ENCODE assay signal across 8 cellular contexts in the genomic region with DNA sequence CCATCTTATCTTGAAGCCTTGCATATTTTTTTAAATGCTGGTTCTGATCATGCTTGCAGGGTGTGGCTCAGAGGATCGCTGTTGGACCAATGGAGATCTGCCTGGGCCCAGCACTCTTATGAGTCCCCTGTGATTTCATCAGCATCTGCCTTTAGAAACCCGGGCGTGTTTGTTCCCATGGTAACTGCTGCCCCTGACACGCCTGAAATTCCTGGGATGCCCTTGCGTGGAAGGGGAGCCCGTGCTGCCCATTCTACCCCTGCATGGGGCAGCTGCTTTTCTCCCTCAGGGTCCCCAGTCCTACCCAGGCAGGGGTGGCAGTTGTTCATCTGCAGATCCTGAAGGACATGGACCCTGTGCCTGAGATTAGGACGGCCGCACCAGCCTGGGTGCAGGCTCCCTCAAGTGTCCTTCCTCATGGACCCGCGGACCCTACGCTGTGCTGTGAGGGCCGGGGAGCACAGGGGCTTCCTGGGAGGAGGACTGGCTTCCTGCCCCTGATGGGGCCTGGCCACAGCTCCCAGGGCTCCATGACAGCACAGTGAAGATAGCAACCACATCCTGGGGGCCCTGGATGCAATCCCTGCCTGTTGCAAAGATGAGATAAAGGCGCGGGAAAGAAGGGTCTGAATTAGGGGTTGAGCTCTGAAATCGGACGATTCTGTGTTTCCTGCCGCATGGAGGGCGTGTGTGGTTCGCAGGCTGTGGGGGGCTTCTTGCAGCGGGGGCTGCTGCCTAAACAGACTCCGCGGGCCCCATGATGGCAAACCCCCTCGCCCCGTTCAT.
DNase-seq lines count a peak whose midpoint lies in the region; ATAC-seq, FAIRE-seq and TF ChIP-seq lines count a peak whose summit lies in the region.

No MANE protein-coding gene starts in this region.

- DNase-seq in H54 (ENCODE audit: insufficient read length, low spot score) (peak; percentile 49), SJCRH30 (peak; percentile 40 to 61), epithelial cell of esophagus (ENCODE audit: low read depth) (peak; percentile 81), neural crest cell (ENCODE audit: low read depth, low spot score) (no peak), GM12891 (ENCODE audit: insufficient read length, low spot score) (no peak), GM20000 (ENCODE audit: low spot score) (no peak), lower leg skin (ENCODE audit: low spot score in 2 of 2) (no peak)

- no peaks in the 10 kb centered on the region for H3K27me3 Mint-ChIP-seq in neural crest cell (ENCODE audit: low read depth)

- H3K9me3 Mint-ChIP-seq in neural crest cell: peaks cover 3% of the 10 kb centered on the region

- no peak overlapping the region for H3K27ac ChIP-seq in SJCRH30

- peak overlapping the region; percentile 80 for H3K4me3 Mint-ChIP-seq in neural crest cell

- H3K4me1 Mint-ChIP-seq in neural crest cell: peaks cover 33% of the 10 kb centered on the region

- peak overlapping the region; percentile 27 for H3K27ac Mint-ChIP-seq in neural crest cell (ENCODE audit: unreplicated experiment)

- H3K36me3 ChIP-seq in SJCRH30: no peaks in the 10 kb centered on the region

- FAIRE-seq in H54 (lab: Jason Lieb, UNC) (no peak), GM12891 (lab: Jason Lieb, UNC) (no peak)

- no peaks in the 10 kb centered on the region for H3K9me3 ChIP-seq in SJCRH30 (replicated peaks)

- TF ChIP-seq POLR2A in H54 (IDR thresholded peaks at IDR 0.05; ENCODE audit: low read depth, low read length) (no peak), GM12891 (IDR thresholded peaks at IDR 0.05; ENCODE audit: low read depth, low read length) (no peak), lower leg skin (IDR thresholded peaks at IDR 0.05) (no peak)

- H3K4me3 ChIP-seq in SJCRH30 (no peak overlapping the region), epithelial cell of esophagus (ENCODE audit: low read length) (no peak overlapping the region), lower leg skin (ENCODE audit: low read depth, poor library complexity, severe bottlenecking) (no peak overlapping the region)

- TF ChIP-seq CTCF in epithelial cell of esophagus (IDR thresholded peaks at IDR 0.05; ENCODE audit: insufficient read depth, low read depth, low read length, missing control alignments) (no peak), neural crest cell (conservative IDR thresholded peaks at IDR 0.05) (no peak), GM20000 (IDR thresholded peaks at IDR 0.05; ENCODE audit: extremely low read depth, missing control alignments) (no peak), lower leg skin (IDR thresholded peaks at IDR 0.05) (no peak)

- WGBS in lower leg skin, 2 donors: 29 to 32% methylated on average over 20 to 24 of the region's 24 CpGs

- H3K4me1 ChIP-seq in SJCRH30: peaks cover 4% of the 10 kb centered on the region

- no peak for ATAC-seq in HG02759 (IDR thresholded peaks at IDR 0.05; ENCODE audit: unreplicated experiment)

- no peaks in the 10 kb centered on the region for H3K27me3 ChIP-seq in SJCRH30

- intact Hi-C loops in lower leg skin (cut with DNase I; ENCODE audit: low total_unique reads): no loop called here

- peaks cover 4% of the 10 kb centered on the region for H3K36me3 Mint-ChIP-seq in neural crest cell (ENCODE audit: low read depth)

TF ChIP-seq in GM12891, 5 proteins besides CTCF, POLR2A, EP300 and RAD21:
- TF ChIP-seq POU2F2 (IDR thresholded peaks at IDR 0.05; ENCODE audit: low read depth, low read length) (no peak), TAF1 (IDR thresholded peaks at IDR 0.05; ENCODE audit: low read depth, low read length) (no peak), POLR2AphosphoS5 (IDR thresholded peaks at IDR 0.05; ENCODE audit: low read depth, low read length) (no peak), SPI1 (IDR thresholded peaks at IDR 0.05; ENCODE audit: low read depth, low read length) (no peak), PAX5 (IDR thresholded peaks at IDR 0.05; ENCODE audit: insufficient read depth, low read length, severe bottlenecking) (no peak)

Comparison
In these comparisons a context has a peak if more than half of its experiments do, and no peak if none do; other contexts are left out.
1. DNase-seq: peak in H54 (single experiment), SJCRH30 (2 of 2) and epithelial cell of esophagus (single experiment); none in neural crest cell (single experiment), GM12891 (single experiment), GM20000 (single experiment) and lower leg skin (0 of 2).